In genomic region chr20:376750-377149, GRCh38 we compare ENCODE assay signal across 24 cellular contexts.
"Had no signal": no experiment of that assay in that cellular context is flagged by ENCODE, and none has a peak within 500 bp of the region (broad histone marks: within the 10 kb centered on the region; RNA-seq: fewer than 3 reads in every experiment).

No MANE protein-coding gene starts in this region.

- H3K36me3 ChIP-seq: cardiac muscle cell, heart right ventricle, neutrophil, ovary, right atrium auricular region, thyroid gland had no signal

- H3K9me3 ChIP-seq: body of pancreas, heart right ventricle, neutrophil, ovary, psoas muscle, right atrium auricular region, thyroid gland had no signal

- DNase-seq: activated CD4-positive, alpha-beta memory T cell treated with anti-CD3 and anti-CD28 coated beads for 36 hours; activated CD4-positive, alpha-beta T cell treated with anti-CD3 and anti-CD28 coated beads for 4 hours; activated CD4-positive, CD25-positive, alpha-beta regulatory T cell; activated effector memory CD4-positive, alpha-beta T cell treated with Interleukin-2 at 50 U/mL for 16 hours; activated naive CD4-positive, alpha-beta T cell treated with anti-CD3 and anti-CD28 coated beads, Interleukin-2, amount 50 U/mL, for 16 hours; activated naive CD8-positive, alpha-beta T cell treated with anti-CD3 and anti-CD28 coated beads, Interleukin-2, amount 50 U/mL, for 24 hours; activated T-cell treated with anti-CD3 and anti-CD28 coated beads, Interleukin-2, amount 50 U/mL, for 72 hours; body of pancreas; erythroblast; foreskin fibroblast; heart right ventricle; islet precursor cell; left cardiac atrium; midbrain; ovary; psoas muscle; stimulated activated CD4-positive, alpha-beta T cell treated with anti-CD3 and anti-CD28 coated beads, Interleukin-12 subunit alpha, Interleukin-12 subunit beta, amount 100 ng/mL, for 4 hours; stimulated activated CD4-positive, alpha-beta T cell treated with anti-CD3 and anti-CD28 coated beads, Interleukin-4, amount 100 ng/mL, for 4 hours; substantia nigra; thyroid gland had no signal

- H3K4me3 ChIP-seq: body of pancreas, cardiac muscle cell, heart right ventricle, ovary, psoas muscle, right atrium auricular region, thyroid gland had no signal

- H3K27me3 ChIP-seq: body of pancreas, neutrophil, ovary, right atrium auricular region, thyroid gland had no signal

- H3K27ac ChIP-seq: body of pancreas, cardiac muscle cell, heart right ventricle, neutrophil, ovary, psoas muscle, right atrium auricular region, thyroid gland had no signal

- ATAC-seq: activated naive CD8-positive, alpha-beta T cell treated with anti-CD3 and anti-CD28 coated beads, Interleukin-2, amount 50 U/mL, for 24 hours; activated T-cell treated with anti-CD3 and anti-CD28 coated beads, Interleukin-2, amount 50 U/mL, for 72 hours; body of pancreas; heart right ventricle; left cardiac atrium; natural killer cell treated with Interleukin-12 subunit alpha and Interleukin-12 subunit beta and Interleukin-15 and Interleukin-18, amount 100 ng/mL, for 72 hours; psoas muscle had no signal
